ENCODE assay signal across 6 cellular contexts in genomic region chrX:153272070-153272469, GRCh38. TPM values are rescaled to one million over a fixed set of nuclear protein-coding genes. Genes with fewer than 3 reads are reported as not detected.
"Had no signal": no experiment of that assay in that cellular context is flagged by ENCODE, and none has a peak within 500 bp of the region (broad histone marks: within the 10 kb centered on the region; RNA-seq: fewer than 3 reads in every experiment).

No MANE protein-coding gene starts in this region.

RNA-seq across cellular contexts. Expression of gene PNMA6F, which starts 49.5 kb away (rescaled TPM):
- total RNA-seq: HepG2, HT-29, HT1080, IMR-90, K562 had no signal
- polyA plus RNA-seq: HepG2, IgD-negative memory B cell, IMR-90, K562 had no signal
